In the genomic region with DNA sequence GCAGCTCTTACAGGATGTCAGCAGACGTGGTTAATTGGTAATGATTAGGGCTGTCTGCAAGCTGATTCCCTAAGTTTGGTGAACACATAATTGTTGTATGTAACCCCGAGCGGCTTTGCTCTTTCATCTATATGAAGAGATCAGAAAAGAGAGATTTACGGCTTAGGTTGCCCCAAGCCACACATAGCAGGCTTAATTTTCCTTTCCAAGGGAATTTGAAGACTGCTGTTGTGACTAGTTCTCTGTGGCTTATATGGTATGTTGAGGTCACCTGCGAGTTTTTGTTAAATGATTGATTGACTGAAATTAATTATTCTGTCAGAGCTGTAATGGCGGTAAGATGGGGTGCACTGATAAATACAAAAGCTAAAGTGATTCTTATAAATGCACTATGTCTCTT, we compare ENCODE assay signal across 1 cellular context.
TF ChIP-seq lines count a peak whose summit lies in the region.

No MANE protein-coding gene starts in this region.

TF ChIP-seq in neural cell, 6 proteins besides CTCF, POLR2A, EP300 and RAD21 (continued from another document):
- no peak for TF ChIP-seq REST (IDR thresholded peaks at IDR 0.05; ENCODE audit: borderline replicate concordance)
- TF ChIP-seq EZH2 (IDR thresholded peaks at IDR 0.05; ENCODE audit: borderline replicate concordance, insufficient read depth, low read length, poor library complexity, severe bottlenecking), result no peak
- no peak for TF ChIP-seq TAF1 (IDR thresholded peaks at IDR 0.05; ENCODE audit: low read depth)
- TF ChIP-seq POLR2AphosphoS5 (IDR thresholded peaks at IDR 0.05), result no peak
- no peak for TF ChIP-seq MXI1 (conservative IDR thresholded peaks at IDR 0.05; ENCODE audit: poor library complexity, severe bottlenecking)
